2 cellular contexts compared by ENCODE assay signal in the genomic region with DNA sequence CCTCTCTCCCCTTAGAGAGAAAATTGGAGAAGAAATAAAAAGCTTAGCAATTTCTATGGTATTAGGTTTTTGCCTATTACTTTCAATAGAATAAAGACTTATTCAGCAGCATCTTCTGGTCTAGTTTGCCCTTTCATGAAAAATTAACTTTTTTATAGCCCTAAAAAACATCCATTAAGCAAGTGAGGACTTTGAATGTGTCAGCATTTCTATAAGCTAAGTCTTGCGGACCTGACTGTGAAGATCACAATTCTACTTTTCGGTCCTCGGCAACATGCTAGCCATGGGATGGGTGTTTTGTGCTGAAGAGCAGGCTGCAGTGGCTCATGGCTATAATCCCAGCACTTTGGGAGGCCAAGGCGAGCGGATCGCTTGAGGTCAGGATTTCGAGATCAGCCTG.
TF ChIP-seq lines count a peak whose summit lies in the region.

No MANE protein-coding gene starts in this region.

TF ChIP-seq in IMR-90, 13 proteins besides CTCF, POLR2A, EP300 and RAD21:
- TF ChIP-seq MAZ (IDR thresholded peaks at IDR 0.05; ENCODE audit: borderline replicate concordance, low read depth, low read length), result no peak
- TF ChIP-seq MAFK (IDR thresholded peaks at IDR 0.05; ENCODE audit: low read depth, low read length), result peak; percentile 42
- TF ChIP-seq SMC3 (IDR thresholded peaks at IDR 0.05; ENCODE audit: low read depth, low read length), result no peak

TF ChIP-seq in H1, 55 proteins besides CTCF, POLR2A, EP300 and RAD21:
- TF ChIP-seq CHD7 (IDR thresholded peaks at IDR 0.05; ENCODE audit: insufficient replicate concordance, low read length) (no peak), JUND (IDR thresholded peaks at IDR 0.05; ENCODE audit: low read length) (no peak), SIX5 (IDR thresholded peaks at IDR 0.05; ENCODE audit: low read depth, low read length) (no peak), BRCA1 (IDR thresholded peaks at IDR 0.05; ENCODE audit: low read depth, low read length) (no peak), CHD2 (IDR thresholded peaks at IDR 0.05; ENCODE audit: low read length) (no peak), NRF1 (IDR thresholded peaks at IDR 0.05; ENCODE audit: low read depth, low read length) (no peak), SUZ12 (IDR thresholded peaks at IDR 0.05; ENCODE audit: low read length) (no peak), EGR1 (IDR thresholded peaks at IDR 0.05; ENCODE audit: borderline replicate concordance, low read depth, low read length) (no peak), SIN3A (conservative IDR thresholded peaks at IDR 0.05 in 1 of 2, IDR thresholded peaks at IDR 0.05 in 1 of 2; ENCODE audit: low read depth in 1 of 2, low read length in 2 of 2) (no peak), RNF2 (IDR thresholded peaks at IDR 0.05; ENCODE audit: borderline replicate concordance, low read depth, low read length, missing control alignments, poor library complexity, severe bottlenecking) (no peak)
